ENCODE assay signal across 31 cellular contexts in genomic region chr6:71929047-71929446, GRCh38. TPM values are rescaled to one million over a fixed set of nuclear protein-coding genes. Genes with fewer than 3 reads are reported as not detected.
"Had no signal": no experiment of that assay in that cellular context is flagged by ENCODE, and none has a peak within 500 bp of the region (broad histone marks: within the 10 kb centered on the region; RNA-seq: fewer than 3 reads in every experiment).

No MANE protein-coding gene starts in this region.

- H3K9me3 ChIP-seq: gastroesophageal sphincter, left lung, lower lobe of right lung, right lobe of liver, upper lobe of left lung, vagina had no signal

- H3K27ac ChIP-seq: brain microvascular endothelial cell, coronary artery, dorsolateral prefrontal cortex, gastroesophageal sphincter, left lung, lower lobe of right lung, right lobe of liver, upper lobe of left lung, vagina, WERI-Rb-1 had no signal

- H3K27me3 ChIP-seq: brain microvascular endothelial cell, dorsolateral prefrontal cortex, gastroesophageal sphincter, left lung, right lobe of liver, upper lobe of left lung, vagina had no signal

- H3K4me1 ChIP-seq: gastroesophageal sphincter, left lung, lower lobe of right lung, right lobe of liver, upper lobe of left lung, vagina had no signal

- H3K36me3 ChIP-seq: brain microvascular endothelial cell, gastroesophageal sphincter, left lung, lower lobe of right lung, right lobe of liver, upper lobe of left lung, vagina, WERI-Rb-1 had no signal

- H3K4me3 ChIP-seq: coronary artery, dorsolateral prefrontal cortex, gastroesophageal sphincter, left lung, lower lobe of right lung, right lobe of liver, upper lobe of left lung, vagina had no signal

- DNase-seq: activated CD4-positive, alpha-beta memory T cell treated with anti-CD3 and anti-CD28 coated beads for 36 hours; activated CD4-positive, alpha-beta T cell treated with anti-CD3 and anti-CD28 coated beads, Interleukin-2, amount 10 ng/mL, durations not matched to agents 24 days and 14 days; activated CD4-positive, CD25-positive, alpha-beta regulatory T cell treated with anti-CD3 and anti-CD28 coated beads, Interleukin-2, amount 50 U/mL, for 72 hours; activated CD8-positive, alpha-beta memory T cell treated with anti-CD3 and anti-CD28 coated beads, Interleukin-2, amount 50 U/mL, for 48 hours; activated gamma-delta T cell; activated naive CD4-positive, alpha-beta T cell treated with anti-CD3 and anti-CD28 coated beads, Interleukin-2, amount 10 ng/mL, durations not matched to agents 7 days and 5 days; activated naive CD8-positive, alpha-beta T cell treated with anti-CD3 and anti-CD28 coated beads, Interleukin-2, amount 10 ng/mL, durations not matched to agents 7 days and 5 days; activated T-cell treated with anti-CD3 and anti-CD28 coated beads, Interleukin-2, amount 50 U/mL, for 24 hours; brain microvascular endothelial cell; dorsolateral prefrontal cortex; effector memory CD4-positive, alpha-beta T cell; hypothalamus; kidney glomerular epithelial cell; left lung; lower lobe of right lung; mesenchymal stem cell; right lobe of liver; stimulated activated CD4-positive, alpha-beta T cell treated with anti-CD3 and anti-CD28 coated beads, Interleukin-12 subunit alpha, Interleukin-12 subunit beta, amount 100 ng/mL, for 4 hours; stimulated activated CD4-positive, alpha-beta T cell treated with anti-CD3 and anti-CD28 coated beads, Interleukin-4, amount 100 ng/mL, for 24 hours; stimulated activated CD8-positive, alpha-beta memory T cell treated with anti-CD3 and anti-CD28 coated beads, Interleukin-4, amount 100 ng/mL, for 48 hours; stimulated activated naive CD8-positive, alpha-beta T cell treated with anti-CD3 and anti-CD28 coated beads, Interleukin-15, amount 100 ng/mL, for 72 hours; substantia nigra; SW 1271; T1000; upper lobe of left lung; WERI-Rb-1 had no signal

- ATAC-seq: gastroesophageal sphincter; left lung; lower lobe of right lung; right lobe of liver; stimulated activated memory B cell treated with anti-CD40 and anti-IgM and Interleukin-4, amounts not matched to agents 10 μg/mL and 1 μg/mL and 100 μg/mL, for 72 hours; stimulated activated naive CD8-positive, alpha-beta T cell treated with anti-CD3 and anti-CD28 coated beads, Interleukin-15, amount 100 ng/mL, for 72 hours had no signal

RNA-seq across cellular contexts. Expression of gene RIMS1, which starts 42.7 kb away (rescaled TPM):
- total RNA-seq: activated CD4-positive, alpha-beta memory T cell treated with anti-CD3 and anti-CD28 coated beads for 36 hours; activated CD4-positive, alpha-beta T cell treated with anti-CD3 and anti-CD28 coated beads, Interleukin-2, amount 10 ng/mL, durations not matched to agents 24 days and 14 days; activated naive CD8-positive, alpha-beta T cell treated with anti-CD3 and anti-CD28 coated beads, Interleukin-2, amount 10 ng/mL, durations not matched to agents 7 days and 5 days; endothelial cell of umbilical vein had no signal
